In genomic region chr7:114786455-114786854, GRCh38 we compare ENCODE assay signal across 16 cellular contexts.
"Had no signal": no experiment of that assay in that cellular context is flagged by ENCODE, and none has a peak within 500 bp of the region (broad histone marks: within the 10 kb centered on the region; RNA-seq: fewer than 3 reads in every experiment).

No MANE protein-coding gene starts in this region.

- DNase-seq: activated CD4-positive, CD25-positive, alpha-beta regulatory T cell; activated naive CD4-positive, alpha-beta T cell; activated T-cell treated with anti-CD3 and anti-CD28 coated beads, Interleukin-2, amount 50 U/mL, for 1 hour; adrenal gland; erythroblast; gastrocnemius medialis; heart left ventricle; left cardiac atrium; lower lobe of right lung; nucleus accumbens; retina; stimulated activated CD4-positive, alpha-beta T cell treated with anti-CD3 and anti-CD28 coated beads, Interleukin-4, amount 100 ng/mL, for 1 hour; stimulated activated naive CD4-positive, alpha-beta T cell had no signal

- H3K27ac ChIP-seq: adrenal gland, cardiac muscle cell, gastrocnemius medialis, heart left ventricle, lower lobe of right lung, suprapubic skin had no signal

- ATAC-seq: gastrocnemius medialis, heart left ventricle, left cardiac atrium, lower lobe of right lung had no signal

- H3K4me3 ChIP-seq: adrenal gland, cardiac muscle cell, gastrocnemius medialis, heart left ventricle, lower lobe of right lung, suprapubic skin had no signal

- H3K27ac Mint-ChIP-seq: nephron had no signal

- H3K9me3 ChIP-seq: adrenal gland, gastrocnemius medialis, heart left ventricle, lower lobe of right lung, suprapubic skin had no signal

- H3K36me3 ChIP-seq: adrenal gland, cardiac muscle cell, gastrocnemius medialis, heart left ventricle, lower lobe of right lung, suprapubic skin had no signal

- H3K4me3 Mint-ChIP-seq: nephron had no signal

- H3K4me1 ChIP-seq: adrenal gland, gastrocnemius medialis, lower lobe of right lung, suprapubic skin had no signal

- H3K4me1 Mint-ChIP-seq: nephron had no signal

- H3K27me3 ChIP-seq: adrenal gland, cardiac muscle cell, gastrocnemius medialis, heart left ventricle, suprapubic skin had no signal
